Comparison of ENCODE assay signal across 21 cellular contexts in genomic region chr21:26068776-26069175, GRCh38.
DNase-seq lines count a peak whose midpoint lies in the region; ATAC-seq and TF ChIP-seq lines count a peak whose summit lies in the region.
"Had no signal": no experiment of that assay in that cellular context is flagged by ENCODE, and none has a peak within 500 bp of the region (broad histone marks: within the 10 kb centered on the region; RNA-seq: fewer than 3 reads in every experiment).

No MANE protein-coding gene starts in this region.

- peaks cover 20% of the 10 kb centered on the region for H3K4me1 ChIP-seq in body of pancreas

- WGBS in body of pancreas, 2 donors, result 71 to 81% methylated on average over 4 of the region's 4 CpGs

- H3K27ac Mint-ChIP-seq in activated CD8-positive, alpha-beta T cell treated with anti-CD3 and anti-CD28 coated beads for 36 hours, result peak overlapping the region; percentile 9
- H3K27ac Mint-ChIP-seq in activated CD8-positive, alpha-beta T cell treated with anti-CD3 and anti-CD28 coated beads, Interleukin-2, amount 10 ng/mL, durations not matched to agents 7 days and 5 days, result no peak overlapping the region
- H3K27ac Mint-ChIP-seq in CD4-positive, alpha-beta T cell, result peak overlapping the region; percentile 90
- H3K27ac Mint-ChIP-seq in naive thymus-derived CD8-positive, alpha-beta T cell, result peak overlapping the region in 5 of 10 donors; percentile 10 to 96 (median 88)
- H3K27ac Mint-ChIP-seq: activated T-helper 17 cell treated with anti-CD3 and anti-CD28 coated beads, Interleukin-2, amount 50 U/mL, for 72 hours had no signal

- no peaks in the 10 kb centered on the region for H3K27me3 ChIP-seq in CD4-positive, alpha-beta T cell (ENCODE audit: control insufficient read depth, insufficient read depth, low read length)
- no peaks in the 10 kb centered on the region for H3K27me3 ChIP-seq in body of pancreas
- H3K27me3 ChIP-seq: suprapubic skin, upper lobe of right lung had no signal

- CTCF ChIA-PET in activated CD8-positive, alpha-beta T cell treated with anti-CD3 and anti-CD28 coated beads for 36 hours (lab: Charles Lee), result no interaction called here
- CTCF ChIA-PET in activated CD8-positive, alpha-beta T cell treated with anti-CD3 and anti-CD28 coated beads, Interleukin-2, amount 10 ng/mL, durations not matched to agents 7 days and 5 days (lab: Charles Lee), result no interaction called here
- CTCF ChIA-PET in CD4-positive, alpha-beta T cell (lab: Charles Lee), result no interaction called here

- H3K4me3 ChIP-seq in body of pancreas, result no peak overlapping the region
- H3K4me3 ChIP-seq: suprapubic skin, upper lobe of right lung had no signal

- no peak overlapping the region for H3K4me3 Mint-ChIP-seq in activated CD8-positive, alpha-beta T cell treated with anti-CD3 and anti-CD28 coated beads for 36 hours
- no peak overlapping the region for H3K4me3 Mint-ChIP-seq in activated CD8-positive, alpha-beta T cell treated with anti-CD3 and anti-CD28 coated beads, Interleukin-2, amount 10 ng/mL, durations not matched to agents 7 days and 5 days
- peak overlapping the region; percentile 88 for H3K4me3 Mint-ChIP-seq in CD4-positive, alpha-beta T cell
- peak overlapping the region in 8 of 10 donors; percentile 1 to 77 (median 32) for H3K4me3 Mint-ChIP-seq in naive thymus-derived CD8-positive, alpha-beta T cell
- H3K4me3 Mint-ChIP-seq: CD14-positive monocyte had no signal

- no peaks in the 10 kb centered on the region for H3K36me3 ChIP-seq in body of pancreas (replicated peaks in 1 of 2; ENCODE audit: insufficient read depth in 1 of 2, low read depth in 2 of 2)
- H3K36me3 ChIP-seq: suprapubic skin, upper lobe of right lung had no signal

- H3K9me3 Mint-ChIP-seq in activated CD8-positive, alpha-beta T cell treated with anti-CD3 and anti-CD28 coated beads for 36 hours, result no peaks in the 10 kb centered on the region
- H3K9me3 Mint-ChIP-seq in activated CD8-positive, alpha-beta T cell treated with anti-CD3 and anti-CD28 coated beads, Interleukin-2, amount 10 ng/mL, durations not matched to agents 7 days and 5 days (ENCODE audit: insufficient read depth), result no peaks in the 10 kb centered on the region
- no peaks in the 10 kb centered on the region for H3K9me3 Mint-ChIP-seq in CD4-positive, alpha-beta T cell
- no peaks in the 10 kb centered on the region for H3K9me3 Mint-ChIP-seq in naive thymus-derived CD8-positive, alpha-beta T cell
- H3K9me3 Mint-ChIP-seq: activated T-helper 17 cell treated with anti-CD3 and anti-CD28 coated beads, Interleukin-2, amount 50 U/mL, for 72 hours; CD14-positive monocyte had no signal

- H3K27me3 Mint-ChIP-seq in activated CD8-positive, alpha-beta T cell treated with anti-CD3 and anti-CD28 coated beads for 36 hours, result no peaks in the 10 kb centered on the region
- no peaks in the 10 kb centered on the region for H3K27me3 Mint-ChIP-seq in activated CD8-positive, alpha-beta T cell treated with anti-CD3 and anti-CD28 coated beads, Interleukin-2, amount 10 ng/mL, durations not matched to agents 7 days and 5 days (ENCODE audit: low read depth)
- H3K27me3 Mint-ChIP-seq in CD4-positive, alpha-beta T cell, result no peaks in the 10 kb centered on the region
- no peaks in the 10 kb centered on the region for H3K27me3 Mint-ChIP-seq in naive thymus-derived CD8-positive, alpha-beta T cell
- H3K27me3 Mint-ChIP-seq: activated T-helper 17 cell treated with anti-CD3 and anti-CD28 coated beads, Interleukin-2, amount 50 U/mL, for 72 hours had no signal

- no peak for DNase-seq in activated CD8-positive, alpha-beta T cell treated with anti-CD3 and anti-CD28 coated beads for 36 hours
- no peak for DNase-seq in activated CD8-positive, alpha-beta T cell treated with anti-CD3 and anti-CD28 coated beads, Interleukin-2, amount 10 ng/mL, durations not matched to agents 7 days and 5 days
- DNase-seq in CD4-positive, alpha-beta T cell, result no peak
- no peak for DNase-seq in body of pancreas
- no peak for DNase-seq in naive thymus-derived CD8-positive, alpha-beta T cell
- no peak for DNase-seq in NK-92 treated with Interleukin-12 subunit alpha and Interleukin-12 subunit beta, amount 100 ng/mL, for 24 hours (lab: John Stamatoyannopoulos, UW)
- no peak for DNase-seq in effector CD8-positive, alpha-beta T cell (lab: John Stamatoyannopoulos, UW)
- DNase-seq in NCI-H526 (lab: John Stamatoyannopoulos, UW), result no peak
- DNase-seq: 8988T; activated naive CD4-positive, alpha-beta T cell treated with anti-CD3 and anti-CD28 coated beads, Interleukin-2, amount 50 U/mL, for 16 hours; EL; hypothalamus; immature natural killer cell; NCI-H1092 treated with DMSO at 0.1 percent for 48 hours; stimulated activated CD4-positive, alpha-beta T cell treated with anti-CD3 and anti-CD28 coated beads, Interleukin-15, amount 100 ng/mL, for 24 hours; stimulated activated CD4-positive, alpha-beta T cell treated with anti-CD3 and anti-CD28 coated beads, Interleukin-4, amount 100 ng/mL, for 4 hours; SW 1271; upper lobe of right lung had no signal

- no peaks in the 10 kb centered on the region for H3K9me3 ChIP-seq in CD4-positive, alpha-beta T cell (ENCODE audit: control insufficient read depth, low read length)
- no peaks in the 10 kb centered on the region for H3K9me3 ChIP-seq in body of pancreas
- H3K9me3 ChIP-seq: suprapubic skin, upper lobe of right lung had no signal

- H3K27ac ChIP-seq in CD4-positive, alpha-beta T cell (ENCODE audit: low read depth, low read length), result no peak overlapping the region
- H3K27ac ChIP-seq in body of pancreas, result peak overlapping the region in 1 of 4 donors; percentile 13
- H3K27ac ChIP-seq: suprapubic skin, upper lobe of right lung had no signal

- ATAC-seq in activated CD8-positive, alpha-beta T cell treated with anti-CD3 and anti-CD28 coated beads for 36 hours, result no peak
- ATAC-seq in activated CD8-positive, alpha-beta T cell treated with anti-CD3 and anti-CD28 coated beads, Interleukin-2, amount 10 ng/mL, durations not matched to agents 7 days and 5 days, result no peak
- ATAC-seq in CD4-positive, alpha-beta T cell (ENCODE audit: poor library complexity), result no peak
- peak; percentile 24 for ATAC-seq in body of pancreas
- no peak for ATAC-seq in naive thymus-derived CD8-positive, alpha-beta T cell
- ATAC-seq: activated T-helper 17 cell treated with anti-CD3 and anti-CD28 coated beads, Interleukin-2, amount 50 U/mL, for 72 hours; upper lobe of right lung had no signal

- H3K36me3 Mint-ChIP-seq in activated CD8-positive, alpha-beta T cell treated with anti-CD3 and anti-CD28 coated beads for 36 hours (ENCODE audit: low read depth), result no peaks in the 10 kb centered on the region
- no peaks in the 10 kb centered on the region for H3K36me3 Mint-ChIP-seq in activated CD8-positive, alpha-beta T cell treated with anti-CD3 and anti-CD28 coated beads, Interleukin-2, amount 10 ng/mL, durations not matched to agents 7 days and 5 days (ENCODE audit: low read depth)
- no peaks in the 10 kb centered on the region for H3K36me3 Mint-ChIP-seq in CD4-positive, alpha-beta T cell (ENCODE audit: low read depth)
- H3K36me3 Mint-ChIP-seq in naive thymus-derived CD8-positive, alpha-beta T cell, result no peaks in the 10 kb centered on the region
- H3K36me3 Mint-ChIP-seq: immature natural killer cell had no signal

- TF ChIP-seq POLR2A in body of pancreas (IDR thresholded peaks at IDR 0.05), result no peak

- POLR2A ChIA-PET in activated CD8-positive, alpha-beta T cell treated with anti-CD3 and anti-CD28 coated beads for 36 hours (lab: Charles Lee), result no interaction called here
- POLR2A ChIA-PET in activated CD8-positive, alpha-beta T cell treated with anti-CD3 and anti-CD28 coated beads, Interleukin-2, amount 10 ng/mL, durations not matched to agents 7 days and 5 days (lab: Charles Lee), result no interaction called here
- POLR2A ChIA-PET in CD4-positive, alpha-beta T cell (lab: Charles Lee), result interaction anchor here (0.9 kb wide), 1 partner anchor 100 kb away, joined by 3 read pairs; no protein-coding TSS in a partner anchor
- POLR2A ChIA-PET in naive thymus-derived CD8-positive, alpha-beta T cell (lab: Charles Lee), result no interaction called here

- no peak for TF ChIP-seq CTCF in activated CD8-positive, alpha-beta T cell treated with anti-CD3 and anti-CD28 coated beads for 36 hours (IDR thresholded peaks at IDR 0.05)
- no peak for TF ChIP-seq CTCF in CD4-positive, alpha-beta T cell (IDR thresholded peaks at IDR 0.05)
- TF ChIP-seq CTCF in body of pancreas (IDR thresholded peaks at IDR 0.05), result no peak

- intact Hi-C loops in activated CD8-positive, alpha-beta T cell treated with anti-CD3 and anti-CD28 coated beads for 36 hours (cut with micrococcal nuclease), result no loop called here
- intact Hi-C loops in CD4-positive, alpha-beta T cell (cut with DNase I, micrococcal nuclease), result no loop called here
- intact Hi-C loops in body of pancreas (cut with DNase I), result no loop called here

- peaks cover 44% of the 10 kb centered on the region for H3K4me1 Mint-ChIP-seq in activated CD8-positive, alpha-beta T cell treated with anti-CD3 and anti-CD28 coated beads for 36 hours (ENCODE audit: low read depth)
- peaks cover 36% of the 10 kb centered on the region for H3K4me1 Mint-ChIP-seq in activated CD8-positive, alpha-beta T cell treated with anti-CD3 and anti-CD28 coated beads, Interleukin-2, amount 10 ng/mL, durations not matched to agents 7 days and 5 days (ENCODE audit: low read depth)
- H3K4me1 Mint-ChIP-seq in CD4-positive, alpha-beta T cell (ENCODE audit: low read depth), result peaks cover 66% of the 10 kb centered on the region
- H3K4me1 Mint-ChIP-seq in naive thymus-derived CD8-positive, alpha-beta T cell, result peaks cover 17 to 42% (median 39%) of the 10 kb centered on the region in 4 donors

Comparison
In these comparisons a context has a peak if more than half of its experiments do, and no peak if none do; other contexts are left out.
1. H3K4me3 Mint-ChIP-seq: peak in CD4-positive, alpha-beta T cell (single experiment) and naive thymus-derived CD8-positive, alpha-beta T cell (8 of 10); none in activated CD8-positive, alpha-beta T cell treated with anti-CD3 and anti-CD28 coated beads for 36 hours (single experiment) and activated CD8-positive, alpha-beta T cell treated with anti-CD3 and anti-CD28 coated beads, Interleukin-2, amount 10 ng/mL, durations not matched to agents 7 days and 5 days (single experiment).